Comparison of ENCODE assay signal across 32 cellular contexts in the genomic region with DNA sequence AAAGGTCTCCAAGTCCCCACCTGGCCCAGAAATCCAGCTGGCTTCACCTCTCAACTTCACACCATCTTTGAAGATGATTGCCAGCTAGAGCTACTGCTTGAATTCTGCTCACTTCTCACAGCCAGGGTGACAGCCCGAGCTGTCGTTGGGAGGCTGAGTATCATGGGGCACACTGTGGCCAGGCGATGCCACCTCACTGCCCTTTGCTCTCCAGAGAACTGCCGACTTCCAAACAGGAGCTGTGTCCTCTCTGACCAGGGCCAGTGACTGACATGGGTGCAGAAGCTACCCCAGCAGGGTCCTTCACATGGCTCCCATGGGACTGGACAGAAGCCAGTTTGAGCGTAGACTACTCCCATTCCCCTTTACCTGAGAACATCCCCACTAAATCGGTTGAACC.
"Had no signal": no experiment of that assay in that cellular context is flagged by ENCODE, and none has a peak within 500 bp of the region (broad histone marks: within the 10 kb centered on the region; RNA-seq: fewer than 3 reads in every experiment).

No MANE protein-coding gene starts in this region.

- DNase-seq: Karpas-422, Kasumi-1, KG1, MG63, MM.1S, MV-4-11, NCI-H1048, NCI-H1092, NCI-H1092 treated with DMSO at 0.1 percent for 48 hours, NCI-H1105, NCI-H1105 treated with DMSO at 0.1 percent for 48 hours, NCI-H1417, NCI-H1417 treated with DMSO at 0.1 percent for 48 hours, NCI-H1436, NCI-H1436 treated with DMSO at 0.1 percent for 48 hours, NCI-H146, NCI-H1694, NCI-H1694 treated with DMSO at 0.1 percent for 48 hours, NCI-H187, NCI-H187 treated with DMSO at 0.1 percent for 48 hours, NCI-H2029, NCI-H2029 treated with DMSO at 0.1 percent for 48 hours, NCI-H2081, NCI-H2081 treated with DMSO at 0.1 percent for 48 hours, NCI-H2107, NCI-H2171, NCI-H2227 treated with DMSO at 0.1 percent for 48 hours, NCI-H226, NCI-H345, NCI-H446, NCI-H446 treated with DMSO at 0.1 percent for 48 hours had no signal

- H3K27me3 ChIP-seq: MG63 had no signal

- H3K4me3 ChIP-seq: MG63 had no signal

- H3K4me2 ChIP-seq: KMS-11 had no signal

- H3K9me3 ChIP-seq: MG63 had no signal

- H3K27ac ChIP-seq: KMS-11 had no signal

- H3K9ac ChIP-seq: KMS-11 had no signal

- H3K36me3 ChIP-seq: MG63 had no signal
